1 cellular context compared by ENCODE assay signal in genomic region chr9:83937861-83938455, GRCh38.
TF ChIP-seq lines count a peak whose summit lies in the region.

No MANE protein-coding gene starts in this region.

TF ChIP-seq in GM23338, 12 proteins besides CTCF, POLR2A, EP300 and RAD21 (continued from another document):
- TF ChIP-seq ZNF462 (CRISPR knock-in tag; IDR thresholded peaks at IDR 0.05) (no peak), ETS1 (IDR thresholded peaks at IDR 0.05) (no peak), NANOG (IDR thresholded peaks at IDR 0.05; ENCODE audit: borderline replicate concordance) (no peak), EZH2 (IDR thresholded peaks at IDR 0.05; ENCODE audit: low read depth, unreplicated experiment) (no peak), STAT1 (IDR thresholded peaks at IDR 0.05; ENCODE audit: unreplicated experiment) (no peak)
